Comparison of ENCODE assay signal across 23 cellular contexts in genomic region chr13:39976481-39976880, GRCh38.
DNase-seq lines count a peak whose midpoint lies in the region; ATAC-seq and TF ChIP-seq lines count a peak whose summit lies in the region.
"Had no signal": no experiment of that assay in that cellular context is flagged by ENCODE, and none has a peak within 500 bp of the region (broad histone marks: within the 10 kb centered on the region; RNA-seq: fewer than 3 reads in every experiment).

No MANE protein-coding gene starts in this region.

- H3K79me2 ChIP-seq in H9 (ENCODE audit: insufficient read depth, low read length) (no peaks in the 10 kb centered on the region), neural progenitor cell (ENCODE audit: low read depth) (no peaks in the 10 kb centered on the region)

- H3K14ac ChIP-seq in H9 (ENCODE audit: insufficient read depth, low read length) = no peak overlapping the region

- no peak overlapping the region for H2BK15ac ChIP-seq in H9 (ENCODE audit: low read depth, low read length)

- no peaks in the 10 kb centered on the region for H3F3A ChIP-seq in neural progenitor cell (ENCODE audit: low read depth)

- DNase-seq in H9 (no peak), WTC11 (ENCODE audit: low spot score) (no peak), neural progenitor cell (ENCODE audit: low spot score) (peak; percentile 31), KG1 (lab: John Stamatoyannopoulos, UW) (no peak)
- DNase-seq in stimulated activated CD4-positive, alpha-beta T cell treated with anti-CD3 and anti-CD28 coated beads, Interleukin-4, amount 100 ng/mL, for 4 hours = no peak
- DNase-seq in stimulated activated naive CD4-positive, alpha-beta T cell (lab: John Stamatoyannopoulos, UW) = no peak
- DNase-seq: Caco-2; CD4-positive, alpha-beta memory T cell; DMS 273 treated with DMSO at 0.1 percent for 48 hours; DMS79 treated with DMSO at 0.1 percent for 48 hours; MG63; NCI-H1092; NCI-H1436; NCI-H2029; NCI-H2171; NCI-H446; NCI-H526; Peyer's patch had no signal

- H3K4me3 Mint-ChIP-seq in H9 (no peak overlapping the region), WTC11 (no peak overlapping the region), neural progenitor cell (no peak overlapping the region)
- H3K4me3 Mint-ChIP-seq: CD4-positive, alpha-beta memory T cell had no signal

- peak; percentile 28 for ATAC-seq in WTC11
- peak; percentile 66 for ATAC-seq in esophagus mucosa
- no peak for ATAC-seq in HG03175 (IDR thresholded peaks at IDR 0.05; ENCODE audit: unreplicated experiment)
- ATAC-seq: HCT116, SK-N-SH treated with all-trans-retinoic acid at 6 μM for 48 hours had no signal

- H3K23ac ChIP-seq in H9 (ENCODE audit: insufficient read length, low read depth, low read length) = no peak overlapping the region

- WGBS in H9 (ENCODE audit: extremely low coverage, insufficient read length, low lambda C conversion rate) = no CpG with 5 or more reads among the region's 6 CpGs

- no peak overlapping the region for H2BK20ac ChIP-seq in H9 (ENCODE audit: low read depth, low read length, poor library complexity, severe bottlenecking)

- no peak overlapping the region for H4K91ac ChIP-seq in H9 (ENCODE audit: insufficient read length, low read depth, low read length)

- no peak overlapping the region for H3K27ac ChIP-seq in H9 (ENCODE audit: insufficient read length, low read depth, low read length)
- no peak overlapping the region for H3K27ac ChIP-seq in neural progenitor cell
- H3K27ac ChIP-seq: BLaER1, Peyer's patch had no signal

- H2AFZ ChIP-seq in H9 (ENCODE audit: low read length) = peak overlapping the region; percentile 1
- no peak overlapping the region for H2AFZ ChIP-seq in neural progenitor cell (replicated peaks)

- no peak overlapping the region for H4K8ac ChIP-seq in H9 (replicated peaks; ENCODE audit: insufficient read length, low read depth, low read length)

- H3K4me3 ChIP-seq in neural progenitor cell = no peak overlapping the region
- H3K4me3 ChIP-seq: BLaER1, MG63, Peyer's patch had no signal

- no peaks in the 10 kb centered on the region for H3K27me3 Mint-ChIP-seq in H9 (ENCODE audit: low read depth)
- H3K27me3 Mint-ChIP-seq in WTC11 (ENCODE audit: low read depth) = no peaks in the 10 kb centered on the region; the same call in 1 of the 2 replicates
- peaks cover 3% of the 10 kb centered on the region for H3K27me3 Mint-ChIP-seq in neural progenitor cell (ENCODE audit: insufficient read depth, low read depth)

- no peaks in the 10 kb centered on the region for H3K23me2 ChIP-seq in H9 (ENCODE audit: insufficient read length, low read depth, low read length, poor library complexity, severe bottlenecking)

- no peak for TF ChIP-seq CTCF in H9 (conservative IDR thresholded peaks at IDR 0.05)
- no peak for TF ChIP-seq CTCF in WTC11 (IDR thresholded peaks at IDR 0.05)
- no peak for TF ChIP-seq CTCF in neural progenitor cell (IDR thresholded peaks at IDR 0.05)

- no peaks in the 10 kb centered on the region for H3K9me3 ChIP-seq in H9 (ENCODE audit: control insufficient read depth, low read depth, low read length)
- no peaks in the 10 kb centered on the region for H3K9me3 ChIP-seq in neural progenitor cell (ENCODE audit: low read depth)
- H3K9me3 ChIP-seq: BLaER1, Caco-2, MG63, Peyer's patch had no signal

- no peak overlapping the region for H3T11ph ChIP-seq in H9 (ENCODE audit: low read length)

- H3K27ac Mint-ChIP-seq in H9 = no peak overlapping the region
- no peak overlapping the region for H3K27ac Mint-ChIP-seq in WTC11
- no peak overlapping the region for H3K27ac Mint-ChIP-seq in neural progenitor cell
- H3K27ac Mint-ChIP-seq: CD4-positive, alpha-beta memory T cell had no signal

- H3K27me3 ChIP-seq in H9 (ENCODE audit: insufficient read depth, low read length) (no peaks in the 10 kb centered on the region), neural progenitor cell (no peaks in the 10 kb centered on the region)
- H3K27me3 ChIP-seq: BLaER1, Peyer's patch had no signal

- H3K4me2 ChIP-seq in H9 (ENCODE audit: insufficient read depth, insufficient read length, low read length) (no peak overlapping the region), neural progenitor cell (no peak overlapping the region)
- H3K4me2 ChIP-seq: BLaER1 had no signal

- H3K9ac ChIP-seq in H9 (ENCODE audit: extremely low read depth, insufficient read length, low read length) = no peak overlapping the region
- no peak overlapping the region for H3K9ac ChIP-seq in neural progenitor cell
- H3K9ac ChIP-seq: BLaER1 had no signal

- H3K9me3 Mint-ChIP-seq in H9 (no peaks in the 10 kb centered on the region), WTC11 (peaks cover 6% of the 10 kb centered on the region; the same call in 1 of the 2 replicates), neural progenitor cell (peaks cover 6% of the 10 kb centered on the region)
- H3K9me3 Mint-ChIP-seq: CD4-positive, alpha-beta memory T cell had no signal

- H3K56ac ChIP-seq in H9 (ENCODE audit: insufficient read length, low read depth, low read length) = no peak overlapping the region

- H3K36me3 ChIP-seq in neural progenitor cell = no peaks in the 10 kb centered on the region
- H3K36me3 ChIP-seq: BLaER1, MG63, Peyer's patch had no signal

- H2BK5ac ChIP-seq in H9 (ENCODE audit: insufficient read length, low read length) = no peak overlapping the region

- POLR2A ChIA-PET in WTC11 (lab: Charles Lee) = no interaction called here

- H3K4me1 ChIP-seq in H9 (ENCODE audit: insufficient read depth, low read length) = no peaks in the 10 kb centered on the region
- peaks cover 8% of the 10 kb centered on the region for H3K4me1 ChIP-seq in neural progenitor cell
- H3K4me1 ChIP-seq: BLaER1, Caco-2, Peyer's patch had no signal

- H3K79me1 ChIP-seq in H9 (ENCODE audit: insufficient read depth, low read depth, low read length, poor library complexity, severe bottlenecking) = no peaks in the 10 kb centered on the region

- peaks cover 5 to 8% of the 10 kb centered on the region in 2 experiments for H3K4me1 Mint-ChIP-seq in H9
- H3K4me1 Mint-ChIP-seq in WTC11 = 0 out of 2 replicates have a peak, but pooled peaks cover 4% of the 10 kb centered on the region
- H3K4me1 Mint-ChIP-seq in neural progenitor cell = peaks cover 7% of the 10 kb centered on the region

- no peak overlapping the region for H3K18ac ChIP-seq in H9 (ENCODE audit: insufficient read length, low read depth, low read length)

- CTCF ChIA-PET in WTC11 (lab: Charles Lee) = interaction anchor here (1.3 kb wide), 1 partner anchor 33 kb away, joined by 5 read pairs; no protein-coding TSS in a partner anchor

- no peak overlapping the region for H3K4ac ChIP-seq in H9 (ENCODE audit: low read depth, low read length)

- no peak overlapping the region for H2BK120ac ChIP-seq in H9 (ENCODE audit: low read depth, low read length, poor library complexity, severe bottlenecking)

- H4K20me1 ChIP-seq in H9 (ENCODE audit: control insufficient read depth, insufficient read depth, insufficient read length) (no peaks in the 10 kb centered on the region), neural progenitor cell (ENCODE audit: low read depth) (no peaks in the 10 kb centered on the region)
- H4K20me1 ChIP-seq: BLaER1 had no signal

- no peak overlapping the region for H2AK5ac ChIP-seq in H9 (ENCODE audit: insufficient read length, low read length)

- H3K36me3 Mint-ChIP-seq in H9 (ENCODE audit: insufficient read depth in 1 of 3, low read depth in 3 of 3) (no peaks in the 10 kb centered on the region), WTC11 (no peaks in the 10 kb centered on the region), neural progenitor cell (no peaks in the 10 kb centered on the region)
- H3K36me3 Mint-ChIP-seq: CD4-positive, alpha-beta memory T cell had no signal

- no peak overlapping the region for H2BK12ac ChIP-seq in H9 (ENCODE audit: insufficient read length, low read depth, low read length)

- no peak overlapping the region for H4K5ac ChIP-seq in H9 (ENCODE audit: insufficient read length, low read depth, low read length)

TF ChIP-seq in WTC11, 78 proteins besides CTCF, POLR2A, EP300 and RAD21 (continues in another document):
- no peak for TF ChIP-seq TEAD4 (CRISPR knock-in tag; IDR thresholded peaks at IDR 0.05)
- no peak for TF ChIP-seq CREB1 (CRISPR knock-in tag; IDR thresholded peaks at IDR 0.05)
- no peak for TF ChIP-seq NR3C1 (CRISPR knock-in tag; conservative IDR thresholded peaks at IDR 0.05; ENCODE audit: low read depth)
- no peak for TF ChIP-seq ZNF396 (CRISPR knock-in tag; IDR thresholded peaks at IDR 0.05; ENCODE audit: borderline replicate concordance)
- no peak for TF ChIP-seq IRF2 (CRISPR knock-in tag; IDR thresholded peaks at IDR 0.05; ENCODE audit: borderline replicate concordance, low read depth)
- no peak for TF ChIP-seq AFF4 (CRISPR knock-in tag; IDR thresholded peaks at IDR 0.05; ENCODE audit: borderline replicate concordance)
- no peak for TF ChIP-seq HMGA2 (CRISPR knock-in tag; IDR thresholded peaks at IDR 0.05)
